Comparison of ENCODE assay signal across 27 cellular contexts in genomic region chr1:46242918-46243317, GRCh38. TPM values are rescaled to one million over a fixed set of nuclear protein-coding genes. Genes with fewer than 3 reads are reported as not detected.
"Had no signal": no experiment of that assay in that cellular context is flagged by ENCODE, and none has a peak within 500 bp of the region (broad histone marks: within the 10 kb centered on the region; RNA-seq: fewer than 3 reads in every experiment).

No MANE protein-coding gene starts in this region.

- H3K4me1 ChIP-seq: pancreas, psoas muscle had no signal

- H3K4me3 ChIP-seq: pancreas, psoas muscle, skin epidermis, smooth muscle cell, spleen, stomach, thoracic aorta, thyroid gland, tibial nerve, upper lobe of left lung, vagina had no signal

- FAIRE-seq: pancreas, urothelium cell line had no signal

- DNase-seq: naive thymus-derived CD8-positive, alpha-beta T cell; nephron progenitor cell; nucleus accumbens; pancreas; psoas muscle; spleen; stimulated activated CD4-positive, alpha-beta T cell treated with anti-CD3 and anti-CD28 coated beads, Interleukin-12 subunit alpha, Interleukin-12 subunit beta, amount 100 ng/mL, for 4 hours; stimulated activated CD4-positive, alpha-beta T cell treated with anti-CD3 and anti-CD28 coated beads, Interleukin-1b, Interleukin-23, amount 100 ng/mL, for 48 hours; stimulated activated CD4-positive, alpha-beta T cell treated with anti-CD3 and anti-CD28 coated beads, Interleukin-2, amount 100 ng/mL, for 48 hours; stimulated activated CD4-positive, alpha-beta T cell treated with anti-CD3 and anti-CD28 coated beads, Interleukin-4, amount 100 ng/mL, for 24 hours; stimulated activated naive B cell treated with anti-CD40 and anti-IgM and Interleukin-4, amounts not matched to agents 10 μg/mL and 1 μg/mL and 100 μg/mL, for 72 hours; stimulated activated naive CD4-positive, alpha-beta T cell treated with Interleukin-2 at 50 U/mL for 16 hours; stomach; thyroid gland; trophoblast cell; upper lobe of left lung had no signal

- H3K4me2 ChIP-seq: smooth muscle cell had no signal

- H3K27ac ChIP-seq: neutrophil, pancreas, psoas muscle, skin epidermis, spleen, stomach, thoracic aorta, thyroid gland, tibial nerve, upper lobe of left lung, vagina had no signal

- H3K9me3 ChIP-seq: neutrophil, pancreas, psoas muscle, stomach, thoracic aorta, thyroid gland, tibial nerve, upper lobe of left lung, vagina had no signal

- H3K36me3 ChIP-seq: neutrophil, pancreas, spleen, stomach, thoracic aorta, thyroid gland, tibial nerve, upper lobe of left lung, vagina had no signal

- H3K27me3 ChIP-seq: neutrophil, pancreas, spleen, stomach, thyroid gland, tibial nerve, upper lobe of left lung, vagina had no signal

- ATAC-seq: naive thymus-derived CD8-positive, alpha-beta T cell; natural killer cell treated with Interleukin-12 subunit alpha and Interleukin-12 subunit beta and Interleukin-15 and Interleukin-18, amount 100 ng/mL, for 72 hours; pancreas; psoas muscle; right cardiac atrium; sciatic nerve; stimulated activated effector memory CD8-positive, alpha-beta T cell treated with anti-CD3 and anti-CD28 coated beads, Interleukin-12 subunit alpha, Interleukin-12 subunit beta, amount 100 ng/mL, for 72 hours; stimulated activated naive B cell treated with anti-CD40 and anti-IgM and Interleukin-4, amounts not matched to agents 10 μg/mL and 1 μg/mL and 100 μg/mL, for 72 hours had no signal

RNA-seq across cellular contexts. Expression of gene LURAP1, which starts 39.8 kb away (rescaled TPM):
- total RNA-seq: natural killer cell treated with Interleukin-12 subunit alpha and Interleukin-12 subunit beta and Interleukin-15 and Interleukin-18, amount 100 ng/mL, for 72 hours had no signal
